In the genomic region with DNA sequence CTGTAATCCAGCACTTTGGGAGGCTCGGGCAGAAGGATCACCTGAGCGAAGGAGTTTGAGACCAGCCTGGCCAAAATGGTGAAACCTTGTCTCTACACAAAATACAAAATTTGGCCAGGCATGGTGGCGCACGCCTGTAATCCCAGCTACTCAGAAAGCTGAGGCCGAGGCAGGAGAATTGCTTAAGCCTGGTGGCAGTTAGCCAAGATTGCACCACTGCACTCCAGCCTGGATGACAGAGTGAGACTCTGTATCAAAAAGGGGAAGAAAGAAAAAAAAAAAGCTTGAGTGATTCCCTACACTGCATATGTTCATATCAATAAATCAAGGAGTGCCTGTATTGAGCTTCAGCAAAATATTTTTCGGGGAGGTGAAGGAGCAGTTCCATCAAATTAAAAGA, we compare ENCODE assay signal across 13 cellular contexts. TPM values are rescaled to one million over a fixed set of nuclear protein-coding genes. Genes with fewer than 3 reads are reported as not detected.
DNase-seq lines count a peak whose midpoint lies in the region; ATAC-seq and TF ChIP-seq lines count a peak whose summit lies in the region.
"Had no signal": no experiment of that assay in that cellular context is flagged by ENCODE, and none has a peak within 500 bp of the region (broad histone marks: within the 10 kb centered on the region; RNA-seq: fewer than 3 reads in every experiment).

No MANE protein-coding gene starts in this region.

- ATAC-seq in right lobe of liver (peak; percentile 86 to 98 (median 97)), HG02678 (IDR thresholded peaks at IDR 0.05; ENCODE audit: unreplicated experiment) (no peak), GM19023 (IDR thresholded peaks at IDR 0.05; ENCODE audit: unreplicated experiment) (no peak)
- ATAC-seq: activated naive CD4-positive, alpha-beta T cell treated with anti-CD3 and anti-CD28 coated beads, Interleukin-2, amount 50 U/mL, for 72 hours had no signal

- H3K9me3 ChIP-seq in A673 (ENCODE audit: low read depth, low read length, poor library complexity, severe bottlenecking): no peaks in the 10 kb centered on the region
- no peaks in the 10 kb centered on the region for H3K9me3 ChIP-seq in right lobe of liver

- no peak overlapping the region for H3K4me3 ChIP-seq in A673 (ENCODE audit: low read depth, low read length, poor library complexity, severe bottlenecking)
- no peak overlapping the region for H3K4me3 ChIP-seq in epithelial cell of esophagus (ENCODE audit: low read length)
- H3K4me3 ChIP-seq in right lobe of liver: no peak overlapping the region

- POLR2A ChIA-PET in A673 (lab: Charles Lee; ENCODE audit: low non-redundant PET): no interaction called here

- TF ChIP-seq CTCF in A673 (conservative IDR thresholded peaks at IDR 0.05; ENCODE audit: low read depth, low read length) (no peak), epithelial cell of esophagus (IDR thresholded peaks at IDR 0.05; ENCODE audit: insufficient read depth, low read depth, low read length, missing control alignments) (no peak), right lobe of liver (IDR thresholded peaks at IDR 0.05) (no peak)

- CTCF ChIA-PET in A673 (lab: Charles Lee): no interaction called here

- no peaks in the 10 kb centered on the region for H3K27me3 ChIP-seq in A673 (replicated peaks; ENCODE audit: insufficient read depth, low read depth, low read length, poor library complexity)
- no peaks in the 10 kb centered on the region for H3K27me3 ChIP-seq in right lobe of liver

- BruUV-seq in A673 (replicated peaks; lab: Mats Ljungman, UMichigan): no TSS peak

- H3K36me3 ChIP-seq in A673 (ENCODE audit: insufficient read depth, low read length, poor library complexity, severe bottlenecking) (no peaks in the 10 kb centered on the region), right lobe of liver (no peaks in the 10 kb centered on the region)

- WGBS in right lobe of liver (ENCODE audit: insufficient coverage, low coverage, low lambda C conversion rate, missing lambda C conversion rate): 41% methylated on average over 6 of the region's 6 CpGs

- no peak for TF ChIP-seq POLR2A in right lobe of liver (IDR thresholded peaks at IDR 0.05)

- intact Hi-C loops in A673 (cut with micrococcal nuclease; ENCODE audit: unreplicated experiment) (no loop called here), right lobe of liver (cut with DNase I) (no loop called here)

- DNase-seq in A673 (ENCODE audit: low spot score) (peak; percentile 57), NAMALWA (ENCODE audit: low spot score) (peak; percentile 22), epithelial cell of esophagus (ENCODE audit: low read depth) (peak; percentile 81), right lobe of liver (peak; percentile 65 to 87 (median 80)), RKO (ENCODE audit: low spot score) (no peak)
- no peak for DNase-seq in stimulated activated CD4-positive, alpha-beta T cell treated with anti-CD3 and anti-CD28 coated beads, Interleukin-4, amount 100 ng/mL, for 1 hour
- DNase-seq: activated CD4-positive, alpha-beta T cell treated with anti-CD3 and anti-CD28 coated beads for 1 hour; effector memory CD4-positive, alpha-beta T cell; Karpas-422 had no signal

- H3K4me1 ChIP-seq in A673 (ENCODE audit: insufficient read depth, low read length, poor library complexity, severe bottlenecking) (no peaks in the 10 kb centered on the region), right lobe of liver (no peaks in the 10 kb centered on the region)

- no peak overlapping the region for H3K27ac ChIP-seq in A673 (ENCODE audit: low read depth, low read length, poor library complexity, severe bottlenecking)
- no peak overlapping the region for H3K27ac ChIP-seq in right lobe of liver

RNA-seq across cellular contexts. Expression of a gene that starts 45.8 kb away (rescaled TPM):
- total RNA-seq in A673 (2021): 1.7 and 1.8 TPM in 2 replicates
- total RNA-seq in right lobe of liver: under 1 TPM in 4 of 6 experiments, not detected in 2; 0.14 to 0.37 (median 0.19) TPM
- total RNA-seq: activated naive CD4-positive, alpha-beta T cell treated with anti-CD3 and anti-CD28 coated beads, Interleukin-2, amount 50 U/mL, for 72 hours; OCI-LY7 had no signal

Comparison
In these comparisons a context has a peak if more than half of its experiments do, and no peak if none do; other contexts are left out.
1. DNase-seq: peak in A673 (single experiment), NAMALWA (single experiment), epithelial cell of esophagus (single experiment) and right lobe of liver (3 of 3); none in stimulated activated CD4-positive, alpha-beta T cell treated with anti-CD3 and anti-CD28 coated beads, Interleukin-4, amount 100 ng/mL, for 1 hour (single experiment) and RKO (single experiment).
2. ATAC-seq: peak in right lobe of liver (4 of 4); none in HG02678 (single experiment) and GM19023 (single experiment).